1 cellular context compared by ENCODE assay signal in the genomic region with DNA sequence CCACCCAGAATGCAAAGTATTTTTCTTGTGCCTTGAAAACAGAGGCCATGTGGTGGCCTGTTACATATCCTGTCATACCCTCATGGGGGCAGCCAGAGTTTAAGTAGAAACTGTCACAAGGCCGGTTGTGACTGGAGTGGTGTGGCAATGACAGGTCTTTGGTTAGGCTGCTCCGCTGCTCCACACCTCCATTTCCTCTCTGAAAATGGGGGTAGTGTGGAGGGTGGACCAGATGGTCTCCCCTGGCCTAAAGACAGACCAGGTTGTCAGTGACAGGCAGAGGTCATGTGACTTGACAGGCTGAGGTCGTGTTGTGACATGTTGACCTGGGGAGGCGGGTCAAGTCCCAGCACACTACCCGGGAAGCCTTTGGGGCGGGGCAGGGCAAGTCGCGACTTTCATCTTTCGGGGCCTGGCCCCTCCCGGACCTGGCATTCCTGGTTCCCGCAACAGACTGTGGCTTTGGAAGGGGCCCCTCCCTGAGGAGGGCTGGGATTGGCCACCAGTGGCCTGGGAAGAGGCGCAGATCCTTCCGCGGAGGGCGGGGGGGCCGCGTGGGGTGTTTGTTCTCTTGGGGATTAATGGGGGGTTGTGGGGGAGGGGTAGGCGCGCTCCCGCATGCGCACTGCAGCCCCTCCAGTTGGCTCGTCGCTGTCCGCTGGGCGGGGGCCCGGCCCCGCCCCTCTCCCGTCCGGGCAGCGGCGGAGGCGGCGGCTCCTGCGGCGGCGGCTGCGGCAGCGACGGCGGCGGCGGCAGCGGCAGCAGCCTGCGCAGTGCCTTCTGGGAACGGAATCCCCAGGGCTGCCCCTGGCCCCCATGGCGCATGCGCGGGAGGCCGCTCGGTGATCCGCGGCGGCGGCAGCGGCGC.
TF ChIP-seq lines count a peak whose summit lies in the region.

A gene with protein sequence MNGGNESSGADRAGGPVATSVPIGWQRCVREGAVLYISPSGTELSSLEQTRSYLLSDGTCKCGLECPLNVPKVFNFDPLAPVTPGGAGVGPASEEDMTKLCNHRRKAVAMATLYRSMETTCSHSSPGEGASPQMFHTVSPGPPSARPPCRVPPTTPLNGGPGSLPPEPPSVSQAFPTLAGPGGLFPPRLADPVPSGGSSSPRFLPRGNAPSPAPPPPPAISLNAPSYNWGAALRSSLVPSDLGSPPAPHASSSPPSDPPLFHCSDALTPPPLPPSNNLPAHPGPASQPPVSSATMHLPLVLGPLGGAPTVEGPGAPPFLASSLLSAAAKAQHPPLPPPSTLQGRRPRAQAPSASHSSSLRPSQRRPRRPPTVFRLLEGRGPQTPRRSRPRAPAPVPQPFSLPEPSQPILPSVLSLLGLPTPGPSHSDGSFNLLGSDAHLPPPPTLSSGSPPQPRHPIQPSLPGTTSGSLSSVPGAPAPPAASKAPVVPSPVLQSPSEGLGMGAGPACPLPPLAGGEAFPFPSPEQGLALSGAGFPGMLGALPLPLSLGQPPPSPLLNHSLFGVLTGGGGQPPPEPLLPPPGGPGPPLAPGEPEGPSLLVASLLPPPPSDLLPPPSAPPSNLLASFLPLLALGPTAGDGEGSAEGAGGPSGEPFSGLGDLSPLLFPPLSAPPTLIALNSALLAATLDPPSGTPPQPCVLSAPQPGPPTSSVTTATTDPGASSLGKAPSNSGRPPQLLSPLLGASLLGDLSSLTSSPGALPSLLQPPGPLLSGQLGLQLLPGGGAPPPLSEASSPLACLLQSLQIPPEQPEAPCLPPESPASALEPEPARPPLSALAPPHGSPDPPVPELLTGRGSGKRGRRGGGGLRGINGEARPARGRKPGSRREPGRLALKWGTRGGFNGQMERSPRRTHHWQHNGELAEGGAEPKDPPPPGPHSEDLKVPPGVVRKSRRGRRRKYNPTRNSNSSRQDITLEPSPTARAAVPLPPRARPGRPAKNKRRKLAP (plus strand): TSS at position 806 of the 868 bp plus-strand sequence. CDS start 1,480 bp downstream, outside the sequence.

TF ChIP-seq in SK-N-SH treated with all-trans-retinoic acid at 6 μM for 48 hours, 23 proteins besides CTCF, POLR2A, EP300 and RAD21 (continued from another document):
- TF ChIP-seq, protein P1, sequence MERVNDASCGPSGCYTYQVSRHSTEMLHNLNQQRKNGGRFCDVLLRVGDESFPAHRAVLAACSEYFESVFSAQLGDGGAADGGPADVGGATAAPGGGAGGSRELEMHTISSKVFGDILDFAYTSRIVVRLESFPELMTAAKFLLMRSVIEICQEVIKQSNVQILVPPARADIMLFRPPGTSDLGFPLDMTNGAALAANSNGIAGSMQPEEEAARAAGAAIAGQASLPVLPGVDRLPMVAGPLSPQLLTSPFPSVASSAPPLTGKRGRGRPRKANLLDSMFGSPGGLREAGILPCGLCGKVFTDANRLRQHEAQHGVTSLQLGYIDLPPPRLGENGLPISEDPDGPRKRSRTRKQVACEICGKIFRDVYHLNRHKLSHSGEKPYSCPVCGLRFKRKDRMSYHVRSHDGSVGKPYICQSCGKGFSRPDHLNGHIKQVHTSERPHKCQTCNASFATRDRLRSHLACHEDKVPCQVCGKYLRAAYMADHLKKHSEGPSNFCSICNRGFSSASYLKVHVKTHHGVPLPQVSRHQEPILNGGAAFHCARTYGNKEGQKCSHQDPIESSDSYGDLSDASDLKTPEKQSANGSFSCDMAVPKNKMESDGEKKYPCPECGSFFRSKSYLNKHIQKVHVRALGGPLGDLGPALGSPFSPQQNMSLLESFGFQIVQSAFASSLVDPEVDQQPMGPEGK (CRISPR knock-in tag; IDR thresholded peaks at IDR 0.05; ENCODE audit: borderline replicate concordance): peak; percentile 94; the same call in 1 of the 2 replicates
- no peak for TF ChIP-seq ZFP3 (CRISPR knock-in tag; IDR thresholded peaks at IDR 0.05)
- TF ChIP-seq, protein P2, sequence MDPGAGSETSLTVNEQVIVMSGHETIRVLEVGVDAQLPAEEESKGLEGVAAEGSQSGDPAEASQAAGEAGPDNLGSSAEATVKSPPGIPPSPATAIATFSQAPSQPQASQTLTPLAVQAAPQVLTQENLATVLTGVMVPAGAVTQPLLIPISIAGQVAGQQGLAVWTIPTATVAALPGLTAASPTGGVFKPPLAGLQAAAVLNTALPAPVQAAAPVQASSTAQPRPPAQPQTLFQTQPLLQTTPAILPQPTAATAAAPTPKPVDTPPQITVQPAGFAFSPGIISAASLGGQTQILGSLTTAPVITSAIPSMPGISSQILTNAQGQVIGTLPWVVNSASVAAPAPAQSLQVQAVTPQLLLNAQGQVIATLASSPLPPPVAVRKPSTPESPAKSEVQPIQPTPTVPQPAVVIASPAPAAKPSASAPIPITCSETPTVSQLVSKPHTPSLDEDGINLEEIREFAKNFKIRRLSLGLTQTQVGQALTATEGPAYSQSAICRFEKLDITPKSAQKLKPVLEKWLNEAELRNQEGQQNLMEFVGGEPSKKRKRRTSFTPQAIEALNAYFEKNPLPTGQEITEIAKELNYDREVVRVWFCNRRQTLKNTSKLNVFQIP (CRISPR knock-in tag; IDR thresholded peaks at IDR 0.05; ENCODE audit: borderline replicate concordance, low read depth): no peak
